22 cellular contexts compared by ENCODE assay signal in the genomic region with DNA sequence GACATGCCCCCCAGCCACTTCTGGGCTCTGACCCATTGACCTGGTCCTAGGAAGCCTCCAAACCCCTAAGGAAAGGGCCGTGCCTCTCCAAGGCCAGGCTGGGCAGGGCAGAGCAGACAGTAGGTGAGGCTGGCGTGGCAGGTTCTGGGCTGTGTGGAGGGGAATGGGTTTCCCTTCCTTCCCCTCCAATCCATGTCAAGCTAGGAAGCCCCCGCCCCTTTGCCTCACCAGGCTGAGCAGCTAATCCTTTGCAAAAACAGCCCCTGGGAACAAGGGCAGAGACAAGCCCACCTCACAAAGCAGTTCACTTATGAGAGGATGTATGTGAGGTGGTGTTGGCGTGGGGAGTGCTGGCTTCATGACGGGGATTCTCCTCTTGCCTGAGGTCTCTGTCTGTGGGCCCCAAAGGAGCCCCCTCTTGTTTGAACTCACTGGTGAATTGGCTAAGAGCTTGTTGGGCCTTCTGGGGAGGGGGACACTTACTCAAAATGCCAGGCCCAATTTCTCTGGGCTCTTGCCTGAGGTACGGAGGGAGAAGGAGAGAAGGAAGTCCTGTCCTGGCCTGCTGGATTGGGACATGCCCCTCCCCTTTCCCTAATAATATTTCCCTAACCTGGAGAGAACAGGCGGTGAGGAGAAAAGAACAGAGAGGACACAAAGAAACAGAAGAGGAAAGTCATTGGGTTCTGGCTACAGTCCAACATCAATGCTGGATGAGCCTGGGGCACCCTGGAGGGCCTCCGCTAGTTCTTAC. TPM values are rescaled to one million over a fixed set of nuclear protein-coding genes. Genes with fewer than 3 reads are reported as not detected.
DNase-seq lines count a peak whose midpoint lies in the region; ATAC-seq and TF ChIP-seq lines count a peak whose summit lies in the region.
"Had no signal": no experiment of that assay in that cellular context is flagged by ENCODE, and none has a peak within 500 bp of the region (broad histone marks: within the 10 kb centered on the region; RNA-seq: fewer than 3 reads in every experiment).

No MANE protein-coding gene starts in this region.

- H3K27ac Mint-ChIP-seq in activated CD4-positive, alpha-beta memory T cell treated with anti-CD3 and anti-CD28 coated beads, Interleukin-2, amount 10 ng/mL, durations not matched to agents 7 days and 5 days: no peak overlapping the region
- no peak overlapping the region for H3K27ac Mint-ChIP-seq in activated CD4-positive, alpha-beta memory T cell treated with anti-CD3 and anti-CD28 coated beads for 36 hours
- H3K27ac Mint-ChIP-seq in IgD-negative memory B cell: peak overlapping the region in 2 of 3 donors; percentile 21 to 73
- no peak overlapping the region for H3K27ac Mint-ChIP-seq in glutamatergic neuron (ENCODE audit: unreplicated experiment)
- H3K27ac Mint-ChIP-seq: activated naive CD8-positive, alpha-beta T cell treated with anti-CD3 and anti-CD28 coated beads for 36 hours; activated T-helper 17 cell treated with anti-CD3 and anti-CD28 coated beads, Interleukin-2, amount 50 U/mL, for 72 hours; naive thymus-derived CD4-positive, alpha-beta T cell had no signal

- CTCF ChIA-PET in activated CD4-positive, alpha-beta memory T cell treated with anti-CD3 and anti-CD28 coated beads, Interleukin-2, amount 10 ng/mL, durations not matched to agents 7 days and 5 days (lab: Charles Lee): no interaction called here
- CTCF ChIA-PET in activated CD4-positive, alpha-beta memory T cell treated with anti-CD3 and anti-CD28 coated beads for 36 hours (lab: Charles Lee): no interaction called here

- no peak for TF ChIP-seq CTCF in glutamatergic neuron (IDR thresholded peaks at IDR 0.05; ENCODE audit: partially characterized antibody, unreplicated experiment)

- peaks cover 8% of the 10 kb centered on the region for H3K27me3 Mint-ChIP-seq in activated CD4-positive, alpha-beta memory T cell treated with anti-CD3 and anti-CD28 coated beads, Interleukin-2, amount 10 ng/mL, durations not matched to agents 7 days and 5 days
- peaks cover 13% of the 10 kb centered on the region for H3K27me3 Mint-ChIP-seq in activated CD4-positive, alpha-beta memory T cell treated with anti-CD3 and anti-CD28 coated beads for 36 hours
- H3K27me3 Mint-ChIP-seq in IgD-negative memory B cell (peaks cover 6% of the 10 kb centered on the region), glutamatergic neuron (ENCODE audit: unreplicated experiment) (peaks cover 15% of the 10 kb centered on the region)

- intact Hi-C loops in activated CD4-positive, alpha-beta memory T cell treated with anti-CD3 and anti-CD28 coated beads for 36 hours (cut with micrococcal nuclease): no loop called here

- H3K9me3 Mint-ChIP-seq in activated CD4-positive, alpha-beta memory T cell treated with anti-CD3 and anti-CD28 coated beads, Interleukin-2, amount 10 ng/mL, durations not matched to agents 7 days and 5 days: no peaks in the 10 kb centered on the region
- no peaks in the 10 kb centered on the region for H3K9me3 Mint-ChIP-seq in activated CD4-positive, alpha-beta memory T cell treated with anti-CD3 and anti-CD28 coated beads for 36 hours
- H3K9me3 Mint-ChIP-seq in IgD-negative memory B cell (no peaks in the 10 kb centered on the region), glutamatergic neuron (ENCODE audit: unreplicated experiment) (no peaks in the 10 kb centered on the region)
- H3K9me3 Mint-ChIP-seq: activated naive CD8-positive, alpha-beta T cell treated with anti-CD3 and anti-CD28 coated beads for 36 hours; activated T-helper 17 cell treated with anti-CD3 and anti-CD28 coated beads, Interleukin-2, amount 50 U/mL, for 72 hours; naive thymus-derived CD4-positive, alpha-beta T cell had no signal

- H3K4me3 Mint-ChIP-seq in activated CD4-positive, alpha-beta memory T cell treated with anti-CD3 and anti-CD28 coated beads, Interleukin-2, amount 10 ng/mL, durations not matched to agents 7 days and 5 days: no peak overlapping the region
- no peak overlapping the region for H3K4me3 Mint-ChIP-seq in activated CD4-positive, alpha-beta memory T cell treated with anti-CD3 and anti-CD28 coated beads for 36 hours
- H3K4me3 Mint-ChIP-seq in IgD-negative memory B cell: no peak overlapping the region
- no peak overlapping the region for H3K4me3 Mint-ChIP-seq in glutamatergic neuron (ENCODE audit: unreplicated experiment)
- H3K4me3 Mint-ChIP-seq: activated naive CD8-positive, alpha-beta T cell treated with anti-CD3 and anti-CD28 coated beads for 36 hours; activated T-helper 17 cell treated with anti-CD3 and anti-CD28 coated beads, Interleukin-2, amount 50 U/mL, for 72 hours; naive thymus-derived CD4-positive, alpha-beta T cell had no signal

- no peaks in the 10 kb centered on the region for H3K36me3 Mint-ChIP-seq in activated CD4-positive, alpha-beta memory T cell treated with anti-CD3 and anti-CD28 coated beads, Interleukin-2, amount 10 ng/mL, durations not matched to agents 7 days and 5 days (ENCODE audit: low read depth)
- H3K36me3 Mint-ChIP-seq in activated CD4-positive, alpha-beta memory T cell treated with anti-CD3 and anti-CD28 coated beads for 36 hours: no peaks in the 10 kb centered on the region
- no peaks in the 10 kb centered on the region for H3K36me3 Mint-ChIP-seq in IgD-negative memory B cell
- H3K36me3 Mint-ChIP-seq in glutamatergic neuron (ENCODE audit: unreplicated experiment): no peaks in the 10 kb centered on the region
- H3K36me3 Mint-ChIP-seq: activated naive CD8-positive, alpha-beta T cell treated with anti-CD3 and anti-CD28 coated beads for 36 hours; naive thymus-derived CD4-positive, alpha-beta T cell had no signal

- POLR2A ChIA-PET in activated CD4-positive, alpha-beta memory T cell treated with anti-CD3 and anti-CD28 coated beads, Interleukin-2, amount 10 ng/mL, durations not matched to agents 7 days and 5 days (lab: Charles Lee): no interaction called here
- POLR2A ChIA-PET in activated CD4-positive, alpha-beta memory T cell treated with anti-CD3 and anti-CD28 coated beads for 36 hours (lab: Charles Lee): no interaction called here

- H3K4me1 Mint-ChIP-seq in activated CD4-positive, alpha-beta memory T cell treated with anti-CD3 and anti-CD28 coated beads, Interleukin-2, amount 10 ng/mL, durations not matched to agents 7 days and 5 days: no peaks in the 10 kb centered on the region
- H3K4me1 Mint-ChIP-seq in activated CD4-positive, alpha-beta memory T cell treated with anti-CD3 and anti-CD28 coated beads for 36 hours (ENCODE audit: low read depth): no peaks in the 10 kb centered on the region
- H3K4me1 Mint-ChIP-seq in IgD-negative memory B cell (no peaks in the 10 kb centered on the region), glutamatergic neuron (ENCODE audit: low read depth, unreplicated experiment) (no peaks in the 10 kb centered on the region)
- H3K4me1 Mint-ChIP-seq: activated naive CD8-positive, alpha-beta T cell treated with anti-CD3 and anti-CD28 coated beads for 36 hours; activated T-helper 17 cell treated with anti-CD3 and anti-CD28 coated beads, Interleukin-2, amount 50 U/mL, for 72 hours had no signal

- DNase-seq in activated CD4-positive, alpha-beta memory T cell treated with anti-CD3 and anti-CD28 coated beads, Interleukin-2, amount 10 ng/mL, durations not matched to agents 7 days and 5 days: peak; percentile 7
- no peak for DNase-seq in activated CD4-positive, alpha-beta memory T cell treated with anti-CD3 and anti-CD28 coated beads for 36 hours
- peak; percentile 11 for DNase-seq in glutamatergic neuron
- peak; percentile 1 for DNase-seq in retina
- DNase-seq in AG08395 (ENCODE audit: low spot score): no peak
- DNase-seq: activated naive CD8-positive, alpha-beta T cell treated with anti-CD3 and anti-CD28 coated beads for 36 hours; kidney; mesenchymal stem cell; NCI-H1105; NCI-H2081 treated with DMSO at 0.1 percent for 48 hours; SHP77; spleen; stimulated activated CD8-positive, alpha-beta memory T cell treated with anti-CD3 and anti-CD28 coated beads, Interleukin-4, amount 100 ng/mL, for 48 hours; substantia nigra had no signal

- no peak for ATAC-seq in HG02623 (IDR thresholded peaks at IDR 0.05; ENCODE audit: unreplicated experiment)
- no peak for ATAC-seq in GM18868 (IDR thresholded peaks at IDR 0.05; ENCODE audit: unreplicated experiment)
- ATAC-seq: A549; activated T-helper 17 cell treated with anti-CD3 and anti-CD28 coated beads, Interleukin-2, amount 50 U/mL, for 72 hours; naive thymus-derived CD4-positive, alpha-beta T cell had no signal

RNA-seq across cellular contexts. Expression of a gene that starts 1.6 kb away (rescaled TPM):
- total RNA-seq in activated CD4-positive, alpha-beta memory T cell treated with anti-CD3 and anti-CD28 coated beads, Interleukin-2, amount 10 ng/mL, durations not matched to agents 7 days and 5 days: not detected
- not detected for total RNA-seq in activated CD4-positive, alpha-beta memory T cell treated with anti-CD3 and anti-CD28 coated beads for 36 hours
- polyA plus RNA-seq in IgD-negative memory B cell: not detected
- total RNA-seq in glutamatergic neuron (ENCODE audit: unreplicated experiment): not detected
- total RNA-seq: activated naive CD8-positive, alpha-beta T cell treated with anti-CD3 and anti-CD28 coated beads for 36 hours; activated T-helper 17 cell treated with anti-CD3 and anti-CD28 coated beads, Interleukin-2, amount 50 U/mL, for 72 hours; naive thymus-derived CD4-positive, alpha-beta T cell; NCI-H460; T-helper 1 cell treated with Interleukin-12 subunit alpha and Interleukin-12 subunit beta and Interleukin-4 antibody, amounts not matched to agents 30 ng/mL and 1 ng/mL, for 36 hours had no signal
- polyA plus RNA-seq: naive thymus-derived CD4-positive, alpha-beta T cell had no signal

Comparison
In these comparisons a context has a peak if more than half of its experiments do, and no peak if none do; other contexts are left out.
1. DNase-seq: peak in activated CD4-positive, alpha-beta memory T cell treated with anti-CD3 and anti-CD28 coated beads, Interleukin-2, amount 10 ng/mL, durations not matched to agents 7 days and 5 days (single experiment), glutamatergic neuron (single experiment) and retina (single experiment); none in activated CD4-positive, alpha-beta memory T cell treated with anti-CD3 and anti-CD28 coated beads for 36 hours (single experiment) and AG08395 (single experiment).
2. H3K27ac Mint-ChIP-seq: peak in IgD-negative memory B cell (2 of 3); none in activated CD4-positive, alpha-beta memory T cell treated with anti-CD3 and anti-CD28 coated beads, Interleukin-2, amount 10 ng/mL, durations not matched to agents 7 days and 5 days (single experiment), activated CD4-positive, alpha-beta memory T cell treated with anti-CD3 and anti-CD28 coated beads for 36 hours (single experiment) and glutamatergic neuron (single experiment).